In the genomic region with DNA sequence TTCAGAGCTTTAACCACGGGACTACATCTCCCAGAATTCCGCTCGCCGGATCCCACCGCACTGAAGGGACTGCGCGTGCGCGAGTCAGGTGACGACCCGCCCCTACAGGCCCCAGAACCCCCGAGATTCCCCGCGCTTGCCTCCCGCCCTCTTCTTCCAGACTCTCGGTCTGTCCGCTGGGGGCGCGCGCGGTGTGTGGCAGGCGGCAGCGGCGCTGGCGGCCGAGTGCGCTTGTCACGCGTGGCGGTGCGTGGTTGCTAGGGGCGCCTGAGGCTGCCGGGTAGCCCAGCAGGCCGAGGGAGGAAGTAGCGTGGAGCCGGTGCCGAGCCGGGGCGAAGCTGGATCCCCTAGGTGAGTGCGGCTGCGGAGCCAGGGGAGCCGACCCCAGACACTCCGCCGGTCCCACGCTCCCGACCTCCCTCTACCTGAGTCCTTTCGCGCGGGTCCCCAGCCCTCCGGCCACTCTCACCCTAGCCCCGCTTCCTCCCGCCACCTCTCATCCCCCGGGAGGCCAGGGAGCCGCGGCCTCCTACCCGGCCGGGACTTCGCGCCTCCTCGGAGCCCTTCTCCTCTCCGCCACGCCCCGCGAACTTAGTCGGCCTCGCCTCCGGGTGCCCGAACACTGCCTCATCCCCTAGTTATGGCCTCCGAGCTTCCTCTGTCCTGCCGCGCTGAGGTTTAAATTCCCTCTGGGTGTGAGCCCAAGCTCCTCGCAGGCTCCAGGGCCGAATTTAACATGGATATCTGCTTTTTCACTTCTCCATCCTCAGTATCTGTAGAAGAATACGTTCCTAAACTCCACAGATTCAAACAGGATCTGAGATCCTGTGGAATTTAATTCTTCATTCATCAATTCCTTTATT, we compare ENCODE assay signal across 8 cellular contexts. TPM values are rescaled to one million over a fixed set of nuclear protein-coding genes. Genes with fewer than 3 reads are reported as not detected.
A peak's percentile ranks its signal among the peaks of the same experiment; 100 is the strongest.
DNase-seq lines count a peak whose midpoint lies in the region; ATAC-seq, FAIRE-seq and TF ChIP-seq lines count a peak whose summit lies in the region.

TSS of gene TTLL4 (plus strand) at position 149 of the 863 bp plus-strand sequence. CDS start 26,842 bp downstream, outside the sequence.

- H3K36me3 ChIP-seq in kidney (ENCODE audit: control insufficient read depth in 1 of 2, insufficient read depth in 2 of 2, low read length in 2 of 2): no peaks in the 10 kb centered on the region

- peak within 1 kb of the TSS; percentile 61 to 76 for H3K9ac ChIP-seq in kidney (ENCODE audit: low read length in 2 of 2)

- peak; percentile 59 for TF ChIP-seq POLR2A in GM19099 (IDR thresholded peaks at IDR 0.05; ENCODE audit: extremely low read depth, insufficient read length, low read depth)

- peak within 1 kb of the TSS; percentile 89 to 90 for H3K27ac ChIP-seq in kidney (ENCODE audit: low read depth in 2 of 2, low read length in 2 of 2)

- DNase-seq in Ammon's horn (ENCODE audit: low spot score): peak; percentile 98
- peak; percentile 97 for DNase-seq in NCI-H460 (ENCODE audit: extremely low read depth, low read depth)
- DNase-seq in activated CD4-positive, CD25-positive, alpha-beta regulatory T cell treated with anti-CD3 and anti-CD28 coated beads, Interleukin-2, amount 50 U/mL, for 72 hours: peak; percentile 98
- peak; percentile 81 to 92 for DNase-seq in cerebellar nuclear complex (lab: John Stamatoyannopoulos, UW)
- DNase-seq in kidney: peak; percentile 99
- peak; percentile 99 for DNase-seq in stimulated activated CD4-positive, alpha-beta T cell treated with anti-CD3 and anti-CD28 coated beads, Interleukin-15, amount 100 ng/mL, for 24 hours

- no peak for FAIRE-seq in kidney (lab: Jason Lieb, UNC)

- intact Hi-C loops in kidney (cut with DNase I): no loop called here

- H3K4me1 ChIP-seq in kidney (ENCODE audit: control insufficient read depth in 1 of 2, insufficient read depth in 1 of 2, low read depth in 1 of 2, low read length in 2 of 2): peaks cover 6% of the 10 kb centered on the region in 2 donors

- H3K9me3 ChIP-seq in kidney (ENCODE audit: control insufficient read depth in 1 of 2, low read length in 2 of 2): no peaks in the 10 kb centered on the region

- peak; percentile 71 for TF ChIP-seq CTCF in kidney (IDR thresholded peaks at IDR 0.05; ENCODE audit: borderline replicate concordance, extremely low read depth, insufficient read depth)

- peak within 1 kb of the TSS; percentile 53 to 72 for H3K4me3 ChIP-seq in kidney (ENCODE audit: low read length in 2 of 2)

- ATAC-seq in HG03432 (IDR thresholded peaks at IDR 0.05; ENCODE audit: unreplicated experiment): peak; percentile 90

RNA-seq across cellular contexts. Expression of gene TTLL4, which starts in this region (rescaled TPM):
- total RNA-seq in NCI-H460 (2014; rRNA removed; shearing (Covaris generic)): 14.8 and 20.7 TPM in 2 replicates
- polyA plus RNA-seq in NCI-H460 (2014; cell fraction: nucleus; rRNA removed): 63.3 and 135 TPM in 2 replicates
- total RNA-seq in kidney: 30.7 TPM
- 7.6 TPM for polyA plus RNA-seq in kidney (ENCODE audit: insufficient read depth, low read depth, low replicate concordance)

Comparison
In these comparisons a context has a peak if more than half of its experiments do, and no peak if none do; other contexts are left out.
1. Peak in every context shown above with its lines: DNase-seq, ATAC-seq, H3K4me3 ChIP-seq and H3K27ac ChIP-seq.